ENCODE assay signal across 25 cellular contexts in genomic region chr1:90314533-90314932, GRCh38.
"Had no signal": no experiment of that assay in that cellular context is flagged by ENCODE, and none has a peak within 500 bp of the region (broad histone marks: within the 10 kb centered on the region; RNA-seq: fewer than 3 reads in every experiment).

No MANE protein-coding gene starts in this region.

- DNase-seq: naive thymus-derived CD4-positive, alpha-beta T cell; natural killer cell; nucleus accumbens; pancreas; right cardiac atrium; right lobe of liver; sigmoid colon; small intestine; stimulated activated CD4-positive, alpha-beta T cell treated with anti-CD3 and anti-CD28 coated beads, Interleukin-15, amount 100 ng/mL, for 24 hours; stimulated activated CD4-positive, alpha-beta T cell treated with anti-CD3 and anti-CD28 coated beads, Interleukin-2, amount 100 ng/mL, for 24 hours; stimulated activated CD4-positive, alpha-beta T cell treated with anti-CD3 and anti-CD28 coated beads, Interleukin-2, amount 100 ng/mL, for 48 hours; stimulated activated CD4-positive, alpha-beta T cell treated with anti-CD3 and anti-CD28 coated beads, Interleukin-4, amount 100 ng/mL, for 24 hours; stimulated activated naive CD4-positive, alpha-beta T cell; stimulated activated naive CD8-positive, alpha-beta T cell treated with anti-CD3 and anti-CD28 coated beads, Interleukin-15, amount 100 ng/mL, for 72 hours; stimulated activated naive CD8-positive, alpha-beta T cell treated with anti-CD3 and anti-CD28 coated beads, Interleukin-15, Interleukin-2, amounts not matched to agents 100 U/mL and 50 U/mL, for 24 hours; testis; tibial artery; transverse colon had no signal

- H3K27me3 ChIP-seq: neutrophil, pancreas, right lobe of liver, sigmoid colon, suprapubic skin, testis, tibial artery, transverse colon, vagina had no signal

- H3K27ac Mint-ChIP-seq: naive thymus-derived CD4-positive, alpha-beta T cell; natural killer cell; nephron; stimulated activated memory B cell treated with anti-CD40 and anti-IgM and Interleukin-4, amounts not matched to agents 10 μg/mL and 1 μg/mL and 100 μg/mL, for 72 hours; stimulated activated naive CD8-positive, alpha-beta T cell treated with anti-CD3 and anti-CD28 coated beads, Interleukin-15, amount 100 ng/mL, for 72 hours; type B pancreatic cell had no signal

- H3K9me3 ChIP-seq: neutrophil, pancreas, prostate gland, right lobe of liver, sigmoid colon, suprapubic skin, testis, tibial artery, transverse colon, vagina had no signal

- H3K9me3 Mint-ChIP-seq: natural killer cell; nephron; stimulated activated memory B cell treated with anti-CD40 and anti-IgM and Interleukin-4, amounts not matched to agents 10 μg/mL and 1 μg/mL and 100 μg/mL, for 72 hours; stimulated activated naive CD8-positive, alpha-beta T cell treated with anti-CD3 and anti-CD28 coated beads, Interleukin-15, amount 100 ng/mL, for 72 hours; type B pancreatic cell had no signal

- H3K4me1 ChIP-seq: pancreas, prostate gland, right lobe of liver, sigmoid colon, testis, tibial artery, transverse colon, vagina had no signal

- ATAC-seq: naive thymus-derived CD4-positive, alpha-beta T cell; natural killer cell; pancreas; right cardiac atrium; right lobe of liver; stimulated activated memory B cell treated with anti-CD40 and anti-IgM and Interleukin-4, amounts not matched to agents 10 μg/mL and 1 μg/mL and 100 μg/mL, for 72 hours; stimulated activated naive CD8-positive, alpha-beta T cell treated with anti-CD3 and anti-CD28 coated beads, Interleukin-15, amount 100 ng/mL, for 72 hours; stimulated activated naive CD8-positive, alpha-beta T cell treated with anti-CD3 and anti-CD28 coated beads, Interleukin-15, Interleukin-2, amounts not matched to agents 100 U/mL and 50 U/mL, for 24 hours had no signal

- H3K4me1 Mint-ChIP-seq: naive thymus-derived CD4-positive, alpha-beta T cell; natural killer cell; stimulated activated memory B cell treated with anti-CD40 and anti-IgM and Interleukin-4, amounts not matched to agents 10 μg/mL and 1 μg/mL and 100 μg/mL, for 72 hours; stimulated activated naive CD8-positive, alpha-beta T cell treated with anti-CD3 and anti-CD28 coated beads, Interleukin-15, amount 100 ng/mL, for 72 hours had no signal

- H3K36me3 ChIP-seq: neutrophil, pancreas, prostate gland, right lobe of liver, sigmoid colon, suprapubic skin, tibial artery, transverse colon, vagina had no signal

- H3K36me3 Mint-ChIP-seq: naive thymus-derived CD4-positive, alpha-beta T cell; natural killer cell; stimulated activated memory B cell treated with anti-CD40 and anti-IgM and Interleukin-4, amounts not matched to agents 10 μg/mL and 1 μg/mL and 100 μg/mL, for 72 hours; type B pancreatic cell had no signal

- H3K4me3 Mint-ChIP-seq: naive thymus-derived CD4-positive, alpha-beta T cell; natural killer cell; nephron; stimulated activated memory B cell treated with anti-CD40 and anti-IgM and Interleukin-4, amounts not matched to agents 10 μg/mL and 1 μg/mL and 100 μg/mL, for 72 hours; stimulated activated naive CD8-positive, alpha-beta T cell treated with anti-CD3 and anti-CD28 coated beads, Interleukin-15, amount 100 ng/mL, for 72 hours; type B pancreatic cell had no signal

- H3K27me3 Mint-ChIP-seq: stimulated activated memory B cell treated with anti-CD40 and anti-IgM and Interleukin-4, amounts not matched to agents 10 μg/mL and 1 μg/mL and 100 μg/mL, for 72 hours; stimulated activated naive CD8-positive, alpha-beta T cell treated with anti-CD3 and anti-CD28 coated beads, Interleukin-15, amount 100 ng/mL, for 72 hours; type B pancreatic cell had no signal

- H3K4me3 ChIP-seq: pancreas, prostate gland, right lobe of liver, sigmoid colon, suprapubic skin, testis, tibial artery, transverse colon, vagina had no signal

- H3K27ac ChIP-seq: neutrophil, pancreas, prostate gland, right lobe of liver, sigmoid colon, suprapubic skin, testis, tibial artery, transverse colon, vagina had no signal
